In genomic region chr14:53409289-53409688, GRCh38 we compare ENCODE assay signal across 16 cellular contexts.
"Had no signal": no experiment of that assay in that cellular context is flagged by ENCODE, and none has a peak within 500 bp of the region (broad histone marks: within the 10 kb centered on the region; RNA-seq: fewer than 3 reads in every experiment).

No MANE protein-coding gene starts in this region.

- H2AFZ ChIP-seq: hepatocyte had no signal

- H3K27ac ChIP-seq: hepatocyte, psoas muscle had no signal

- H3K9me3 ChIP-seq: psoas muscle had no signal

- H3K27me3 ChIP-seq: hepatocyte had no signal

- H3K79me2 ChIP-seq: hepatocyte had no signal

- H3K4me1 ChIP-seq: psoas muscle had no signal

- DNase-seq: activated CD4-positive, alpha-beta T cell treated with anti-CD3 and anti-CD28 coated beads for 48 hours; activated CD8-positive, alpha-beta memory T cell treated with anti-CD3 and anti-CD28 coated beads, Interleukin-2, amount 50 U/mL, for 4 hours; activated CD8-positive, alpha-beta T cell treated with anti-CD3 and anti-CD28 coated beads, Interleukin-2, amount 10 ng/mL, durations not matched to agents 7 days and 5 days; activated effector memory CD4-positive, alpha-beta T cell treated with anti-CD3 and anti-CD28 coated beads, Interleukin-2, amount 50 U/mL, for 16 hours; activated T-cell treated with anti-CD3 and anti-CD28 coated beads, Interleukin-2, amount 50 U/mL, for 48 hours; amniotic stem cell; cortex of kidney; effector CD4-positive, alpha-beta T cell; islet precursor cell; psoas muscle; stimulated activated CD4-positive, alpha-beta T cell treated with anti-CD3 and anti-CD28 coated beads, Interleukin-2, amount 100 ng/mL, for 48 hours; T-helper 17 cell had no signal

- H3K4me3 ChIP-seq: hepatocyte, psoas muscle had no signal

- ATAC-seq: activated CD8-positive, alpha-beta T cell treated with anti-CD3 and anti-CD28 coated beads, Interleukin-2, amount 10 ng/mL, durations not matched to agents 7 days and 5 days; activated naive CD4-positive, alpha-beta T cell treated with anti-CD3 and anti-CD28 coated beads, Interleukin-2, amount 50 U/mL, for 72 hours; left lobe of liver; psoas muscle; stimulated activated memory B cell treated with anti-CD40 and anti-IgM and Interleukin-4, amounts not matched to agents 10 μg/mL and 1 μg/mL and 100 μg/mL, for 72 hours; T-helper 17 cell had no signal

- H3K4me2 ChIP-seq: hepatocyte had no signal
